8 cellular contexts compared by ENCODE assay signal in the genomic region with DNA sequence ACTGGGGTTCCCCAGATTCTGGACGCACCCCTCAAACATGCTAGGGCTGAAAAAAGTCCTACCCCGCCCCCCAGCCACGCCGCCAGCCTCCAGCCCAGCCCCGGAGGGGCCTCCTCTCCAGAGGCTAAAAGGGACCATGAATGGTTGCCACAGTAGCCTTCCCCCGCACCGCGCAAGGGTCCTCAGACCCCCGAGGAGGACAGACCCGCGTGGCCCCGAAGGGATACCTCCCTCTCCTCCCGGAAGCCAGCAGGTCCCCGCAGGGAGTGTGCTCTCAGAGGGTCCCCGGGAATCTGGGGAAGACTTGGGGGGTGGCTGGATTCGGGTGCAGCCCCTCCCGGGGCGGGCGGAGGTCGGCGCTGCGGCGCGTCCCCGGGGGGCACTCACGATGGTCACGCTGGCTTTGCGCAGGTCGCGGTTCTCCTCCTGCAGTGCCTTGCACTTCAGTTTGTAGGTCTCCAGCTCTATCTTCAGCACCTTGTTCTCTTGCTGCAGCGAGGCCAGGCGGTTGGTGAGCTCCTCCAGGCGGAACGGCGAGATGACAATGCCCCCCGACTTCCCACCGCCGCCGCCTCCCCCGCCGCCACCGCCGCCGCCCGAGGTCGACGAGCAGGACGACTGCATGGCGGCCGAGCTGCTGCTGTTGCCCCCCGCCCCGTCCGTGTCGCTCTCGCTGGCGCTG. TPM values are rescaled to one million over a fixed set of nuclear protein-coding genes. Genes with fewer than 3 reads are reported as not detected.
DNase-seq lines count a peak whose midpoint lies in the region; ATAC-seq, FAIRE-seq and TF ChIP-seq lines count a peak whose summit lies in the region.

No MANE protein-coding gene starts in this region.

- peak overlapping the region; percentile 83 to 96 for H3K4me3 ChIP-seq in body of pancreas

- ATAC-seq in GM18499 (IDR thresholded peaks at IDR 0.05; ENCODE audit: insufficient read depth, unreplicated experiment): peak; percentile 0
- peak; percentile 0 for ATAC-seq in body of pancreas
- peak; percentile 1 for ATAC-seq in stimulated activated naive CD8-positive, alpha-beta T cell treated with anti-CD3 and anti-CD28 coated beads, Interleukin-15, amount 100 ng/mL, for 72 hours
- ATAC-seq in HG02763 (IDR thresholded peaks at IDR 0.05; ENCODE audit: unreplicated experiment): no peak

- intact Hi-C loops in body of pancreas (cut with DNase I): no loop called here

- peak overlapping the region; percentile 91 to 95 for H3K4me3 Mint-ChIP-seq in stimulated activated naive CD8-positive, alpha-beta T cell treated with anti-CD3 and anti-CD28 coated beads, Interleukin-15, amount 100 ng/mL, for 72 hours

- no peaks in the 10 kb centered on the region for H3K27me3 Mint-ChIP-seq in stimulated activated naive CD8-positive, alpha-beta T cell treated with anti-CD3 and anti-CD28 coated beads, Interleukin-15, amount 100 ng/mL, for 72 hours

- peak; percentile 28 for DNase-seq in NAMALWA (ENCODE audit: low spot score)
- DNase-seq in body of pancreas: no peak
- peak; percentile 56 for DNase-seq in left kidney (ENCODE audit: low read depth, low spot score)
- DNase-seq in stimulated activated naive CD8-positive, alpha-beta T cell treated with anti-CD3 and anti-CD28 coated beads, Interleukin-15, amount 100 ng/mL, for 72 hours: peak in 1 of 2 donors; percentile 27
- DNase-seq in frontal cortex (ENCODE audit: low spot score in 2 of 2): no peak
- no peak for DNase-seq in H54 (ENCODE audit: insufficient read length, low spot score)

- no peaks in the 10 kb centered on the region for H3K36me3 ChIP-seq in body of pancreas (replicated peaks in 1 of 2; ENCODE audit: insufficient read depth in 1 of 2, low read depth in 2 of 2)

- peaks cover 52% of the 10 kb centered on the region for H3K4me1 ChIP-seq in body of pancreas

- no peaks in the 10 kb centered on the region for H3K9me3 ChIP-seq in body of pancreas

- TF ChIP-seq POLR2A in body of pancreas (IDR thresholded peaks at IDR 0.05) (no peak), H54 (IDR thresholded peaks at IDR 0.05; ENCODE audit: low read depth, low read length) (no peak)

- H3K9me3 Mint-ChIP-seq in stimulated activated naive CD8-positive, alpha-beta T cell treated with anti-CD3 and anti-CD28 coated beads, Interleukin-15, amount 100 ng/mL, for 72 hours: no peaks in the 10 kb centered on the region

- peak overlapping the region; percentile 93 to 98 (median 94) for H3K27ac ChIP-seq in body of pancreas

- no peaks in the 10 kb centered on the region for H3K27me3 ChIP-seq in body of pancreas

- FAIRE-seq in frontal cortex (lab: Jason Lieb, UNC): no peak
- FAIRE-seq in H54 (lab: Jason Lieb, UNC): no peak

- TF ChIP-seq CTCF in body of pancreas (IDR thresholded peaks at IDR 0.05): no peak

- WGBS in body of pancreas, 2 donors: 0 to 1% methylated on average over 10 to 50 of the region's 56 CpGs

- peaks cover 74% of the 10 kb centered on the region for H3K4me1 Mint-ChIP-seq in stimulated activated naive CD8-positive, alpha-beta T cell treated with anti-CD3 and anti-CD28 coated beads, Interleukin-15, amount 100 ng/mL, for 72 hours

- peak overlapping the region; percentile 97 to 98 for H3K27ac Mint-ChIP-seq in stimulated activated naive CD8-positive, alpha-beta T cell treated with anti-CD3 and anti-CD28 coated beads, Interleukin-15, amount 100 ng/mL, for 72 hours

RNA-seq across cellular contexts. Expression of gene CCDC6, which starts 0.5 kb away (rescaled TPM):
- total RNA-seq in body of pancreas (10 to 100 TPM; 26.7 to 35.8 TPM), frontal cortex (29.8 TPM)

Comparison
In these comparisons a context has a peak if more than half of its experiments do, and no peak if none do; other contexts are left out.
1. DNase-seq: peak in NAMALWA (single experiment) and left kidney (single experiment); none in body of pancreas (0 of 4), frontal cortex (0 of 2) and H54 (single experiment).